2 cellular contexts compared by ENCODE assay signal in genomic region chr11:30329150-30329940, GRCh38.
TF ChIP-seq lines count a peak whose summit lies in the region.

No MANE protein-coding gene starts in this region.

TF ChIP-seq in GM12878, 131 proteins besides CTCF, POLR2A, EP300 and RAD21:
- TF ChIP-seq NRF1 (conservative IDR thresholded peaks at IDR 0.05; ENCODE audit: low read depth, low read length) (no peak), NFYA (IDR thresholded peaks at IDR 0.05; ENCODE audit: borderline replicate concordance, low read depth, low read length) (no peak)
TF ChIP-seq in GM12878: peak in this region for 0.

TF ChIP-seq in SK-N-SH, 30 proteins besides CTCF, POLR2A, EP300 and RAD21:
- TF ChIP-seq SIN3A (IDR thresholded peaks at IDR 0.05; ENCODE audit: borderline replicate concordance, low read depth, low read length) (no peak), IRF3 (IDR thresholded peaks at IDR 0.05; ENCODE audit: low read depth, low read length) (no peak), USF2 (IDR thresholded peaks at IDR 0.05; ENCODE audit: borderline replicate concordance, low read depth, low read length) (no peak), NRF1 (IDR thresholded peaks at IDR 0.05; ENCODE audit: low read depth, low read length) (no peak), TAF1 (IDR thresholded peaks at IDR 0.05; ENCODE audit: borderline replicate concordance, low read depth, low read length) (no peak), MEF2A (IDR thresholded peaks at IDR 0.05; ENCODE audit: borderline replicate concordance, low read depth) (no peak), FOXM1 (IDR thresholded peaks at IDR 0.05; ENCODE audit: low read depth) (no peak), RXRA (IDR thresholded peaks at IDR 0.05; ENCODE audit: borderline replicate concordance, low read depth) (no peak)
TF ChIP-seq in SK-N-SH: peak in this region for 0.
